ENCODE assay signal across 8 cellular contexts in the genomic region with DNA sequence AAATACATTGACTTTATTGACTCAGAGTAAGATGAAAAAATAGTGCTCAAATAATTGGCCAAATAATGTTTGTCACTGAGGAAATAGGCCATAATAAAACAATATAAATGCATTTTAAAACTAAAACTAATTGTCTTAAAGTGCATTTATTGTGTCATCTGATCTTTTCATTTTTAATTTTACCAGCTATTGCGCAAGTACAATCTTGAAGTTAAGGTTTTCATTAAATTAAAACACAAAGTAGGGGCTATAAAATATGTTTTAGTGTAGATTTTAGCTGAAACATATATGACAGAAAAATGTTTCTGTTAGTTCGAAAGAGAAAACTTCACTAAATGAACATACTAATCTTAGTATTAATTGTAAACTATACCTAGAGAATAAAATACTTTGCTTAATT.
"Had no signal": no experiment of that assay in that cellular context is flagged by ENCODE, and none has a peak within 500 bp of the region (broad histone marks: within the 10 kb centered on the region; RNA-seq: fewer than 3 reads in every experiment).

No MANE protein-coding gene starts in this region.

- H3K27ac ChIP-seq: GM23248 had no signal

- ATAC-seq: K562 had no signal

- DNase-seq: GM23248, GOT3, H9, HCEC 1CT, KG1 had no signal

- H3K4me3 Mint-ChIP-seq: H9 had no signal

- H3K4me3 ChIP-seq: GM23248, K562 had no signal

- FAIRE-seq: H54, HTR-8/SVneo, K562 had no signal

- H3K9ac ChIP-seq: GM23248 had no signal

- H2AFZ ChIP-seq: GM23248 had no signal
